Comparison of ENCODE assay signal across 11 cellular contexts in the genomic region with DNA sequence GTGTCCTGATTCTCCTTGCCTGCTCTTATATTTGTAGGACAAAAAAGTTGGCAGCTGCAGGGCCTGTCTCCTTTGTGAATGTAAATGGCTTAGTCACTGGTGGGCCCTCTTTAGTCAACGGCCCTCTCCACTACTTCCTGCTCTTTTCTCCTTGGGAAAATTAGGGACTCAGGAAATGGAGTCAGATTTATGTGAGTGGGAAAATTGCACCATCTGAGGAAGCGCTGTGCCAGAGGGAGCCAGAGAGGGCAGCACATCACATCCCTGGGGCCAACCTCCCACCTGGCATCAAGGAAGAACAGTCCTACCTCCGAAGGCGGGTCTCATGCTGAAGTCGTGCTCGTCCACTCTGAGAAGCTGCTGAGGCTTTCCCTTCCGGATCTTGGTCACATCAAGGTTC. TPM values are rescaled to one million over a fixed set of nuclear protein-coding genes. Genes with fewer than 3 reads are reported as not detected.
A peak's percentile ranks its signal among the peaks of the same experiment; 100 is the strongest.
DNase-seq lines count a peak whose midpoint lies in the region; ATAC-seq, FAIRE-seq and TF ChIP-seq lines count a peak whose summit lies in the region.
"Had no signal": no experiment of that assay in that cellular context is flagged by ENCODE, and none has a peak within 500 bp of the region (broad histone marks: within the 10 kb centered on the region; RNA-seq: fewer than 3 reads in every experiment).

No MANE protein-coding gene starts in this region.

- no peak overlapping the region for H3K27ac ChIP-seq in keratinocyte (ENCODE audit: control insufficient read depth, insufficient read depth, low read length)
- H3K27ac ChIP-seq: lower lobe of right lung, thyroid gland had no signal

- peaks cover 13% of the 10 kb centered on the region for H3K4me1 Mint-ChIP-seq in WTC11

- no peak overlapping the region for H2AFZ ChIP-seq in keratinocyte (ENCODE audit: control insufficient read depth, low read length)

- no peak for TF ChIP-seq POLR2A in erythroblast (IDR thresholded peaks at IDR 0.05; ENCODE audit: low read length)

- no peak overlapping the region for H3K4me3 Mint-ChIP-seq in WTC11

- peaks cover 2% of the 10 kb centered on the region for H3K9me3 ChIP-seq in keratinocyte (ENCODE audit: control insufficient read depth, low read depth, low read length)
- H3K9me3 ChIP-seq: lower lobe of right lung, thyroid gland had no signal

- no peaks in the 10 kb centered on the region for H3K27me3 Mint-ChIP-seq in WTC11 (ENCODE audit: low read depth)

- H3K36me3 ChIP-seq in keratinocyte (ENCODE audit: control insufficient read depth in 2 of 2, extremely low read depth in 1 of 2, insufficient read depth in 2 of 2, low read length in 2 of 2): no peaks in the 10 kb centered on the region
- H3K36me3 ChIP-seq: lower lobe of right lung, thyroid gland had no signal

- H3K9me1 ChIP-seq in keratinocyte (ENCODE audit: control insufficient read depth, extremely low read depth, insufficient read depth, low read length): no peaks in the 10 kb centered on the region

- no peaks in the 10 kb centered on the region for H3K36me3 Mint-ChIP-seq in WTC11

- no peaks in the 10 kb centered on the region for H3K4me1 ChIP-seq in keratinocyte (ENCODE audit: control insufficient read depth, extremely low read depth, insufficient read depth, low read length)
- H3K4me1 ChIP-seq: thyroid gland had no signal

- H3K9me3 Mint-ChIP-seq in WTC11: peaks cover 19% of the 10 kb centered on the region

- peaks cover 52% of the 10 kb centered on the region for H3K27me3 ChIP-seq in keratinocyte (ENCODE audit: control insufficient read depth, extremely low read depth, insufficient read depth, low read length)
- H3K27me3 ChIP-seq: thyroid gland had no signal

- dilution Hi-C loops in keratinocyte (cut with MboI; ENCODE audit: extremely low pct_ligation_motif_present, low sequenced_read_pairs): no loop called here

- H4K20me1 ChIP-seq in keratinocyte (ENCODE audit: control insufficient read depth, extremely low read depth, insufficient read depth, low read length): peaks cover 4% of the 10 kb centered on the region

- ATAC-seq in WTC11 (peak; percentile 94), HG03432 (IDR thresholded peaks at IDR 0.05; ENCODE audit: unreplicated experiment) (no peak), GM19023 (IDR thresholded peaks at IDR 0.05; ENCODE audit: unreplicated experiment) (no peak)

- H3K4me3 ChIP-seq in keratinocyte (ENCODE audit: control insufficient read depth in 2 of 3, extremely low read depth in 1 of 3, insufficient read depth in 2 of 3, low read depth in 1 of 3, low read length in 3 of 3): no peak overlapping the region
- H3K4me3 ChIP-seq: lower lobe of right lung, thyroid gland had no signal

- FAIRE-seq in keratinocyte (lab: Jason Lieb, UNC): no peak
- FAIRE-seq: GM12891 had no signal

- H3K9ac ChIP-seq in keratinocyte (ENCODE audit: control insufficient read depth, extremely low read depth, insufficient read depth, low read length): no peak overlapping the region

- H3K27ac Mint-ChIP-seq in WTC11: no peak overlapping the region

- POLR2A ChIA-PET in HEK293T (lab: Yijun Ruan, JAX) (no interaction called here), WTC11 (lab: Charles Lee) (no interaction called here)

- TF ChIP-seq CTCF in WTC11 (IDR thresholded peaks at IDR 0.05): peak; percentile 41; the same call in 1 of the 2 replicates
- peak; percentile 33 to 47 (median 44) for TF ChIP-seq CTCF in keratinocyte (optimal IDR thresholded peaks at IDR 0.05 in 1 of 3, IDR thresholded peaks at IDR 0.05 in 1 of 3, conservative IDR thresholded peaks at IDR 0.05 in 1 of 3; ENCODE audit: extremely low read depth in 1 of 3, insufficient read depth in 2 of 3, low read length in 3 of 3)

- no peaks in the 10 kb centered on the region for H3K79me2 ChIP-seq in keratinocyte (ENCODE audit: control insufficient read depth, insufficient read depth, low read length)

- CTCF ChIA-PET in HEK293T (lab: Yijun Ruan, JAX): interaction anchor here (0.7 to 1.6 kb wide), 3 partner anchors 10 to 32 kb away, joined by 3 to 5 read pairs (median 4); no protein-coding TSS in a partner anchor
- CTCF ChIA-PET in WTC11 (lab: Charles Lee): interaction anchor here (0.8 to 6.7 kb wide), 8 partner anchors 10 to 317 kb away, joined by 3 to 38 read pairs (median 5); no protein-coding TSS in a partner anchor

- no peak overlapping the region for H3K4me2 ChIP-seq in keratinocyte (ENCODE audit: control insufficient read depth, extremely low read depth, insufficient read depth, low read depth, low read length)

- DNase-seq in DMS53 treated with DMSO at 0.1 percent for 48 hours (lab: John Stamatoyannopoulos, UW; ENCODE audit: unreplicated experiment) (peak; percentile 50), HEK293T (ENCODE audit: extremely low spot score) (peak; percentile 36), WTC11 (ENCODE audit: low spot score) (no peak), keratinocyte (ENCODE audit: low read depth, low spot score) (no peak), erythroblast (lab: John Stamatoyannopoulos, UW) (no peak), NOMO-1 treated with DMSO at 0.1 percent for 48 hours (lab: John Stamatoyannopoulos, UW; ENCODE audit: unreplicated experiment) (no peak)
- DNase-seq: lower lobe of right lung, thyroid gland had no signal

TF ChIP-seq in HEK293T, 16 proteins besides CTCF, POLR2A, EP300 and RAD21 (continues in another document):
- no peak for TF ChIP-seq SP1 (IDR thresholded peaks at IDR 0.05)
- TF ChIP-seq CTBP1 (IDR thresholded peaks at IDR 0.05; ENCODE audit: borderline replicate concordance): no peak
- TF ChIP-seq NFRKB (IDR thresholded peaks at IDR 0.05): no peak
- TF ChIP-seq L3MBTL2 (conservative IDR thresholded peaks at IDR 0.05): no peak
- no peak for TF ChIP-seq HDGF (IDR thresholded peaks at IDR 0.05; ENCODE audit: borderline replicate concordance)
- no peak for TF ChIP-seq TARDBP (IDR thresholded peaks at IDR 0.05)
- TF ChIP-seq FOXA1 (IDR thresholded peaks at IDR 0.05): no peak
- TF ChIP-seq ZNF384 (IDR thresholded peaks at IDR 0.05): no peak
- TF ChIP-seq SUZ12 (IDR thresholded peaks at IDR 0.05): no peak
- no peak for TF ChIP-seq ARNT (IDR thresholded peaks at IDR 0.05)
- no peak for TF ChIP-seq BHLHE40 (IDR thresholded peaks at IDR 0.05; ENCODE audit: borderline replicate concordance)
- no peak for TF ChIP-seq PKNOX1 (IDR thresholded peaks at IDR 0.05)
- TF ChIP-seq FOXM1 (IDR thresholded peaks at IDR 0.05; ENCODE audit: borderline replicate concordance): no peak
- no peak for TF ChIP-seq ELF4 (IDR thresholded peaks at IDR 0.05)

TF ChIP-seq in WTC11, 78 proteins besides CTCF, POLR2A, EP300 and RAD21:
- TF ChIP-seq, protein P1, sequence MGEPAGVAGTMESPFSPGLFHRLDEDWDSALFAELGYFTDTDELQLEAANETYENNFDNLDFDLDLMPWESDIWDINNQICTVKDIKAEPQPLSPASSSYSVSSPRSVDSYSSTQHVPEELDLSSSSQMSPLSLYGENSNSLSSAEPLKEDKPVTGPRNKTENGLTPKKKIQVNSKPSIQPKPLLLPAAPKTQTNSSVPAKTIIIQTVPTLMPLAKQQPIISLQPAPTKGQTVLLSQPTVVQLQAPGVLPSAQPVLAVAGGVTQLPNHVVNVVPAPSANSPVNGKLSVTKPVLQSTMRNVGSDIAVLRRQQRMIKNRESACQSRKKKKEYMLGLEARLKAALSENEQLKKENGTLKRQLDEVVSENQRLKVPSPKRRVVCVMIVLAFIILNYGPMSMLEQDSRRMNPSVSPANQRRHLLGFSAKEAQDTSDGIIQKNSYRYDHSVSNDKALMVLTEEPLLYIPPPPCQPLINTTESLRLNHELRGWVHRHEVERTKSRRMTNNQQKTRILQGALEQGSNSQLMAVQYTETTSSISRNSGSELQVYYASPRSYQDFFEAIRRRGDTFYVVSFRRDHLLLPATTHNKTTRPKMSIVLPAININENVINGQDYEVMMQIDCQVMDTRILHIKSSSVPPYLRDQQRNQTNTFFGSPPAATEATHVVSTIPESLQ (CRISPR knock-in tag; IDR thresholded peaks at IDR 0.05): no peak
- TF ChIP-seq, protein P2, sequence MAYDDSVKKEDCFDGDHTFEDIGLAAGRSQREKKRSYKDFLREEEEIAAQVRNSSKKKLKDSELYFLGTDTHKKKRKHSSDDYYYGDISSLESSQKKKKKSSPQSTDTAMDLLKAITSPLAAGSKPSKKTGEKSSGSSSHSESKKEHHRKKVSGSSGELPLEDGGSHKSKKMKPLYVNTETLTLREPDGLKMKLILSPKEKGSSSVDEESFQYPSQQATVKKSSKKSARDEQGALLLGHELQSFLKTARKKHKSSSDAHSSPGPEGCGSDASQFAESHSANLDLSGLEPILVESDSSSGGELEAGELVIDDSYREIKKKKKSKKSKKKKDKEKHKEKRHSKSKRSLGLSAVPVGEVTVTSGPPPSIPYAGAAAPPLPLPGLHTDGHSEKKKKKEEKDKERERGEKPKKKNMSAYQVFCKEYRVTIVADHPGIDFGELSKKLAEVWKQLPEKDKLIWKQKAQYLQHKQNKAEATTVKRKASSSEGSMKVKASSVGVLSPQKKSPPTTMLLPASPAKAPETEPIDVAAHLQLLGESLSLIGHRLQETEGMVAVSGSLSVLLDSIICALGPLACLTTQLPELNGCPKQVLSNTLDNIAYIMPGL (CRISPR knock-in tag; IDR thresholded peaks at IDR 0.05): no peak
- TF ChIP-seq ZNF671 (CRISPR knock-in tag; IDR thresholded peaks at IDR 0.05) (no peak), TCF7 (CRISPR knock-in tag; IDR thresholded peaks at IDR 0.05; ENCODE audit: low read depth) (no peak), JUN (CRISPR knock-in tag; IDR thresholded peaks at IDR 0.05) (no peak), KAT7 (CRISPR knock-in tag; IDR thresholded peaks at IDR 0.05; ENCODE audit: borderline replicate concordance) (no peak), ELF4 (CRISPR knock-in tag; IDR thresholded peaks at IDR 0.05; ENCODE audit: low read depth) (no peak)

RNA-seq across cellular contexts. Expression of gene GABRR2, which starts 15.6 kb away (rescaled TPM):
- not detected in 3 replicates for total RNA-seq in WTC11 (2021)
- polyA plus RNA-seq in keratinocyte: 0.03 to 0.12 TPM in 2 of 3 replicates, not detected in the other
- 1.2 TPM for polyA plus RNA-seq in keratinocyte (2011; ENCODE audit: low read depth)
- not detected in 2 replicates for polyA plus RNA-seq in keratinocyte (2011; cell fraction: cytosol; rRNA removed)
- 0.39 and 0.59 TPM in 2 replicates for polyA plus RNA-seq in keratinocyte (2011; cell fraction: nucleus; rRNA removed)
- polyA plus RNA-seq in keratinocyte (2012; ENCODE audit: low replicate concordance): 0.52 TPM in 1 of 2 replicates, not detected in the other
- 0.59 TPM in 1 of 3 replicates, not detected in the others for polyA minus RNA-seq in keratinocyte
- not detected for polyA minus RNA-seq in keratinocyte (2011; cell fraction: cytosol; rRNA and poly(A)+ RNA removed)
- not detected in 2 replicates for polyA minus RNA-seq in keratinocyte (2011; cell fraction: nucleus; rRNA and poly(A)+ RNA removed)

RNA-seq across cellular contexts. Expression of gene UBE2J1, which starts 53.1 kb away (rescaled TPM):
- total RNA-seq in WTC11 (2021): 9.9 to 12.3 TPM (median 9.9 TPM) in 3 replicates
- polyA plus RNA-seq in keratinocyte: 17.0 to 26.7 TPM (median 19.7 TPM) in 3 replicates
- 5.9 TPM for polyA plus RNA-seq in keratinocyte (2011; ENCODE audit: low read depth)
- 19.2 and 32.6 TPM in 2 replicates for polyA plus RNA-seq in keratinocyte (2011; cell fraction: cytosol; rRNA removed)
- polyA plus RNA-seq in keratinocyte (2011; cell fraction: nucleus; rRNA removed): 8.1 and 10.2 TPM in 2 replicates
- polyA plus RNA-seq in keratinocyte (2012; ENCODE audit: low replicate concordance): 15.1 and 18.0 TPM in 2 replicates
- 4.4 to 22.2 TPM (median 12.4 TPM) in 3 replicates for polyA minus RNA-seq in keratinocyte
- 14.6 TPM for polyA minus RNA-seq in keratinocyte (2011; cell fraction: cytosol; rRNA and poly(A)+ RNA removed)
- 4.5 and 7.6 TPM in 2 replicates for polyA minus RNA-seq in keratinocyte (2011; cell fraction: nucleus; rRNA and poly(A)+ RNA removed)

Comparison
In these comparisons a context has a peak if more than half of its experiments do, and no peak if none do; other contexts are left out.
1. DNase-seq: peak in DMS53 treated with DMSO at 0.1 percent for 48 hours (single experiment) and HEK293T (single experiment); none in WTC11 (single experiment), keratinocyte (single experiment), erythroblast (0 of 2) and NOMO-1 treated with DMSO at 0.1 percent for 48 hours (single experiment).